Comparison of ENCODE assay signal across 17 cellular contexts in the genomic region with DNA sequence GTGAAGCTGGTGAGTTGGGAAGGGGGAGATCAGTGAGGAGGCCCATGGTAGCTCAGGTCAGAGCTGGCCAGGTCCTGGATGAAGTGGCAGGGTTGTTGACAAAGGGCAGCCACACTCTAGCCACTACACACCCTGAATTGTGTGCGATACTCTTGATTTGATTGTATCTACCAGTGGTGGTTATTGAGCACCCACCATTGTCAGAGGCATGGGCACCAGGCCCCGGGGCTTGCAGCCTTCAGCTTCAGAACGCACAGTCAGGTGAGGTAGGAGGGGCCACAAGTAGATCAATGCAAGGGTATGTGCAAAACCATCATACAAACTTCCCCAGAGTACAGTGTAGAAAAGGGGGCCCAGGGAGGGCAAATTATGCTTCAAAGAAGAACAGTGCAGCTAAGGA. TPM values are rescaled to one million over a fixed set of nuclear protein-coding genes. Genes with fewer than 3 reads are reported as not detected.
DNase-seq lines count a peak whose midpoint lies in the region; ATAC-seq and TF ChIP-seq lines count a peak whose summit lies in the region.
"Had no signal": no experiment of that assay in that cellular context is flagged by ENCODE, and none has a peak within 500 bp of the region (broad histone marks: within the 10 kb centered on the region; RNA-seq: fewer than 3 reads in every experiment).

No MANE protein-coding gene starts in this region.

- H3K36me3 Mint-ChIP-seq in activated naive CD4-positive, alpha-beta T cell treated with anti-CD3 and anti-CD28 coated beads, Interleukin-2, amount 50 U/mL, for 24 hours: no peaks in the 10 kb centered on the region
- H3K36me3 Mint-ChIP-seq in chondrocyte (ENCODE audit: low read depth) (peaks cover 12% of the 10 kb centered on the region), MCF 10A (ENCODE audit: insufficient read depth, unreplicated experiment) (peaks cover 14% of the 10 kb centered on the region)
- H3K36me3 Mint-ChIP-seq: CD8-positive, alpha-beta T cell; mesothelial cell of epicardium had no signal

- no peak overlapping the region for H3K4me3 Mint-ChIP-seq in activated naive CD4-positive, alpha-beta T cell treated with anti-CD3 and anti-CD28 coated beads, Interleukin-2, amount 50 U/mL, for 24 hours
- H3K4me3 Mint-ChIP-seq in chondrocyte (ENCODE audit: unreplicated experiment) (no peak overlapping the region), MCF 10A (ENCODE audit: unreplicated experiment) (no peak overlapping the region)
- H3K4me3 Mint-ChIP-seq: CD8-positive, alpha-beta T cell; mesothelial cell of epicardium had no signal

- peak overlapping the region; percentile 94 for H3K27ac Mint-ChIP-seq in activated naive CD4-positive, alpha-beta T cell treated with anti-CD3 and anti-CD28 coated beads, Interleukin-2, amount 50 U/mL, for 24 hours
- H3K27ac Mint-ChIP-seq in chondrocyte (ENCODE audit: unreplicated experiment) (peak overlapping the region; percentile 51), MCF 10A (ENCODE audit: low read depth, unreplicated experiment) (no peak overlapping the region)
- H3K27ac Mint-ChIP-seq: CD8-positive, alpha-beta T cell; mesothelial cell of epicardium had no signal

- TF ChIP-seq CTCF in RWPE1 (conservative IDR thresholded peaks at IDR 0.05; ENCODE audit: low read depth) (no peak), chondrocyte (IDR thresholded peaks at IDR 0.05) (no peak), MCF 10A (IDR thresholded peaks at IDR 0.05; ENCODE audit: unreplicated experiment) (no peak)

- CTCF ChIA-PET in RWPE1 (lab: Yijun Ruan, JAX): interaction anchor here (0.7 kb wide), 1 partner anchor 9 kb away, joined by 4 read pairs; no protein-coding TSS in a partner anchor
- CTCF ChIA-PET in MCF 10A (lab: Yijun Ruan, JAX): interaction anchor here (0.5 to 1.1 kb wide), 2 partner anchors 18 to 142 kb away, joined by 3 read pairs; no protein-coding TSS in a partner anchor

- H3K27ac ChIP-seq in RWPE1 (peak overlapping the region; percentile 40), temporal lobe (ENCODE audit: low read depth, low read length) (peak overlapping the region; percentile 41)
- H3K27ac ChIP-seq: prostate gland had no signal

- H3K4me1 Mint-ChIP-seq in activated naive CD4-positive, alpha-beta T cell treated with anti-CD3 and anti-CD28 coated beads, Interleukin-2, amount 50 U/mL, for 24 hours: peaks cover 58% of the 10 kb centered on the region
- H3K4me1 Mint-ChIP-seq in chondrocyte (ENCODE audit: low read depth) (peaks cover 56% of the 10 kb centered on the region), MCF 10A (ENCODE audit: insufficient read depth, unreplicated experiment) (peaks cover 19% of the 10 kb centered on the region)

- H3K27me3 Mint-ChIP-seq in activated naive CD4-positive, alpha-beta T cell treated with anti-CD3 and anti-CD28 coated beads, Interleukin-2, amount 50 U/mL, for 24 hours: no peaks in the 10 kb centered on the region
- no peaks in the 10 kb centered on the region for H3K27me3 Mint-ChIP-seq in chondrocyte (ENCODE audit: low read depth)
- H3K27me3 Mint-ChIP-seq in MCF 10A (ENCODE audit: insufficient read depth, unreplicated experiment): no peaks in the 10 kb centered on the region

- DNase-seq in activated naive CD4-positive, alpha-beta T cell treated with Interleukin-2 at 50 U/mL for 16 hours: no peak
- DNase-seq in RWPE1 (ENCODE audit: low spot score) (no peak), chondrocyte (ENCODE audit: low spot score) (no peak), MCF 10A (ENCODE audit: unreplicated experiment) (no peak), occipital lobe (lab: John Stamatoyannopoulos, UW) (no peak)
- DNase-seq: CD8-positive, alpha-beta T cell; effector memory CD4-positive, alpha-beta T cell; HCEC 1CT; NCI-H1694 treated with DMSO at 0.1 percent for 48 hours; NCI-H2227 treated with DMSO at 0.1 percent for 48 hours; small intestine; stimulated activated CD4-positive, alpha-beta T cell treated with anti-CD3 and anti-CD28 coated beads, Interleukin-4, amount 100 ng/mL, for 4 hours had no signal

- POLR2A ChIA-PET in RWPE1 (lab: Yijun Ruan, JAX; ENCODE audit: low non-redundant PET): no interaction called here
- POLR2A ChIA-PET in MCF 10A (lab: Yijun Ruan, JAX): interaction anchor here (0.5 to 1.2 kb wide), 2 partner anchors 10 to 346 kb away, joined by 3 to 5 read pairs; no protein-coding TSS in a partner anchor

- BruUV-seq in MCF 10A (replicated peaks; lab: Mats Ljungman, UMichigan): no TSS peak

- intact Hi-C loops in MCF 10A (cut with micrococcal nuclease): no loop called here

- H3K9me3 Mint-ChIP-seq in activated naive CD4-positive, alpha-beta T cell treated with anti-CD3 and anti-CD28 coated beads, Interleukin-2, amount 50 U/mL, for 24 hours: no peaks in the 10 kb centered on the region
- H3K9me3 Mint-ChIP-seq in chondrocyte (ENCODE audit: low read depth) (no peaks in the 10 kb centered on the region), MCF 10A (ENCODE audit: unreplicated experiment) (no peaks in the 10 kb centered on the region)
- H3K9me3 Mint-ChIP-seq: CD8-positive, alpha-beta T cell; mesothelial cell of epicardium had no signal

- ATAC-seq in GM19023 (IDR thresholded peaks at IDR 0.05; ENCODE audit: unreplicated experiment): no peak
- ATAC-seq: CD8-positive, alpha-beta T cell had no signal

RNA-seq across cellular contexts. Expression of a gene that starts 38.1 kb away (rescaled TPM):
- total RNA-seq in chondrocyte (296 to 393 TPM (median 372 TPM) in 3 replicates), temporal lobe (12.3 TPM), MCF 10A (2022) (151 and 154 TPM in 2 replicates), occipital lobe (28.2 TPM)
